In genomic region chr1:77218477-77219165, GRCh38 we compare ENCODE assay signal across 8 cellular contexts. TPM values are rescaled to one million over a fixed set of nuclear protein-coding genes. Genes with fewer than 3 reads are reported as not detected.
DNase-seq lines count a peak whose midpoint lies in the region; ATAC-seq lines count a peak whose summit lies in the region.

No MANE protein-coding gene starts in this region.

- peaks cover 39% of the 10 kb centered on the region for H3K4me1 Mint-ChIP-seq in activated naive CD8-positive, alpha-beta T cell treated with anti-CD3 and anti-CD28 coated beads for 36 hours

- peak overlapping the region; percentile 78 for H3K27ac ChIP-seq in skeletal muscle tissue (ENCODE audit: low read depth, low read length)

- H3K36me3 Mint-ChIP-seq in activated naive CD8-positive, alpha-beta T cell treated with anti-CD3 and anti-CD28 coated beads for 36 hours, result peaks cover 29% of the 10 kb centered on the region

- no peaks in the 10 kb centered on the region for H3K9me3 ChIP-seq in skeletal muscle tissue (ENCODE audit: control insufficient read depth in 3 of 3, low read length in 3 of 3)

- peak overlapping the region; percentile 90 for H3K27ac Mint-ChIP-seq in activated naive CD8-positive, alpha-beta T cell treated with anti-CD3 and anti-CD28 coated beads for 36 hours

- DNase-seq in Jurkat, Clone E6-1 (ENCODE audit: low read depth, low spot score), result peak; percentile 16
- DNase-seq in activated naive CD8-positive, alpha-beta T cell treated with anti-CD3 and anti-CD28 coated beads for 36 hours, result no peak
- DNase-seq in D341Med (ENCODE audit: low spot score), result no peak

- no peaks in the 10 kb centered on the region for H3K27me3 ChIP-seq in skeletal muscle tissue (ENCODE audit: control insufficient read depth in 3 of 3, insufficient read depth in 3 of 3, low read length in 3 of 3)

- H3K9ac ChIP-seq in skeletal muscle tissue (ENCODE audit: low read depth in 1 of 3, low read length in 3 of 3), result peak overlapping the region; percentile 86 to 92 (median 88)

- peak overlapping the region; percentile 91 for H3K4me3 ChIP-seq in GM08714 (ENCODE audit: low read length)
- peak overlapping the region; percentile 97 for H3K4me3 ChIP-seq in Jurkat, Clone E6-1 (ENCODE audit: low read length)
- H3K4me3 ChIP-seq in iPS-11a (ENCODE audit: low read depth, low read length), result peak overlapping the region; percentile 97
- peak overlapping the region; percentile 91 to 96 (median 91) for H3K4me3 ChIP-seq in skeletal muscle tissue (ENCODE audit: low read length in 3 of 3)

- H3K4me1 ChIP-seq in skeletal muscle tissue (ENCODE audit: control insufficient read depth in 3 of 3, insufficient read depth in 3 of 3, low read length in 3 of 3), result peaks cover 0 to 8% (median 4%) of the 10 kb centered on the region in 3 donors

- H3K27me3 Mint-ChIP-seq in activated naive CD8-positive, alpha-beta T cell treated with anti-CD3 and anti-CD28 coated beads for 36 hours, result no peaks in the 10 kb centered on the region

- ATAC-seq in GM21717 (IDR thresholded peaks at IDR 0.05; ENCODE audit: unreplicated experiment) (peak; percentile 44), GM18520 (IDR thresholded peaks at IDR 0.05; ENCODE audit: unreplicated experiment) (no peak)

- H3K4me3 Mint-ChIP-seq in activated naive CD8-positive, alpha-beta T cell treated with anti-CD3 and anti-CD28 coated beads for 36 hours, result peak overlapping the region; percentile 94

- peaks cover 1% of the 10 kb centered on the region for H3K9me3 Mint-ChIP-seq in activated naive CD8-positive, alpha-beta T cell treated with anti-CD3 and anti-CD28 coated beads for 36 hours

- H3K36me3 ChIP-seq in skeletal muscle tissue (ENCODE audit: control insufficient read depth in 3 of 3, insufficient read depth in 3 of 3, low read length in 3 of 3), result peaks cover 0 to 7% (median 0%) of the 10 kb centered on the region in 3 donors

RNA-seq across cellular contexts. Expression of gene PIGK, which starts 0.6 kb away (rescaled TPM):
- polyA plus RNA-seq in Jurkat, Clone E6-1 (2012; ENCODE audit: insufficient read depth, insufficient read length), result 25.7 TPM
- total RNA-seq in activated naive CD8-positive, alpha-beta T cell treated with anti-CD3 and anti-CD28 coated beads for 36 hours, result 10 to 100 TPM; 21.4 to 23.1 TPM
- 17.7 TPM for total RNA-seq in skeletal muscle tissue
